Comparison of ENCODE assay signal across 1 cellular context in genomic region chr5:132775439-132776076, GRCh38.
TF ChIP-seq lines count a peak whose summit lies in the region.

No MANE protein-coding gene starts in this region.

TF ChIP-seq in H1, 55 proteins besides CTCF, POLR2A, EP300 and RAD21:
- no peak for TF ChIP-seq SIN3A (conservative IDR thresholded peaks at IDR 0.05 in 1 of 2, IDR thresholded peaks at IDR 0.05 in 1 of 2; ENCODE audit: low read depth in 1 of 2, low read length in 2 of 2)
- no peak for TF ChIP-seq NANOG (IDR thresholded peaks at IDR 0.05; ENCODE audit: insufficient read depth, low read depth, low read length, poor library complexity, severe bottlenecking)
- no peak for TF ChIP-seq CTBP2 (IDR thresholded peaks at IDR 0.05; ENCODE audit: borderline replicate concordance, insufficient read depth, insufficient read length, low read length)
- TF ChIP-seq YY1 (IDR thresholded peaks at IDR 0.05; ENCODE audit: low read depth, low read length) = no peak
- TF ChIP-seq E2F6 (IDR thresholded peaks at IDR 0.05) = no peak
- TF ChIP-seq MAFK (IDR thresholded peaks at IDR 0.05; ENCODE audit: low read depth, low read length) = no peak
- no peak for TF ChIP-seq ATF2 (IDR thresholded peaks at IDR 0.05; ENCODE audit: low read length)
- no peak for TF ChIP-seq POU5F1 (IDR thresholded peaks at IDR 0.05; ENCODE audit: low read depth, low read length)
- no peak for TF ChIP-seq RNF2 (IDR thresholded peaks at IDR 0.05; ENCODE audit: borderline replicate concordance, low read depth, low read length, missing control alignments, poor library complexity, severe bottlenecking)
- TF ChIP-seq BRCA1 (IDR thresholded peaks at IDR 0.05; ENCODE audit: low read depth, low read length) = no peak
- TF ChIP-seq ZNF274 (IDR thresholded peaks at IDR 0.05; ENCODE audit: borderline replicate concordance, extremely low read depth, low read length) = no peak
- TF ChIP-seq CHD7 (IDR thresholded peaks at IDR 0.05; ENCODE audit: insufficient replicate concordance, low read length) = no peak
- TF ChIP-seq JUND (IDR thresholded peaks at IDR 0.05; ENCODE audit: low read length) = no peak
- TF ChIP-seq RXRA (IDR thresholded peaks at IDR 0.05; ENCODE audit: insufficient read depth, low read depth, low read length) = no peak
- TF ChIP-seq ASH2L (IDR thresholded peaks at IDR 0.05; ENCODE audit: low read length) = no peak
- no peak for TF ChIP-seq FOSL1 (IDR thresholded peaks at IDR 0.05; ENCODE audit: insufficient read depth, low read depth, low read length)
- no peak for TF ChIP-seq KDM4A (IDR thresholded peaks at IDR 0.05; ENCODE audit: low read depth, low read length, severe bottlenecking)
